1 cellular context compared by ENCODE assay signal in genomic region chr5:139560752-139561654, GRCh38.
TF ChIP-seq lines count a peak whose summit lies in the region.

TSS of gene UBE2D2 (plus strand) at chr5:139561339. CDS start at chr5:139561792, 453 bp downstream.

TF ChIP-seq in K562, 482 proteins besides CTCF, POLR2A, EP300 and RAD21 (continued from another document and continues in another):
- TF ChIP-seq PRDM10 (IDR thresholded peaks at IDR 0.05; ENCODE audit: partially characterized antibody) (no peak), PYGO2 (tag; IDR thresholded peaks at IDR 0.05) (0 out of 2 replicates have a peak, but pooled peaks have one; percentile 5), NBN (IDR thresholded peaks at IDR 0.05; ENCODE audit: low read depth) (peak; percentile 40; the same call in 1 of the 2 replicates), ARHGAP35 (IDR thresholded peaks at IDR 0.05; ENCODE audit: partially characterized antibody) (peak; percentile 85), ATF3 (IDR thresholded peaks at IDR 0.05) (no peak; the same call in 1 of the 2 replicates), ATF3 (CRISPR knock-in tag; conservative IDR thresholded peaks at IDR 0.05) (peak; percentile 78), ZNF239 (CRISPR knock-in tag; IDR thresholded peaks at IDR 0.05) (no peak), ZSCAN32 (CRISPR knock-in tag; IDR thresholded peaks at IDR 0.05) (peak; percentile 58; the same call in 1 of the 2 replicates), NFYB (IDR thresholded peaks at IDR 0.05; ENCODE audit: extremely low read depth, insufficient read length) (no peak), PURB (CRISPR knock-in tag; IDR thresholded peaks at IDR 0.05; ENCODE audit: low read depth) (no peak), THRAP3 (IDR thresholded peaks at IDR 0.05; ENCODE audit: borderline replicate concordance) (no peak), ZNF561 (CRISPR knock-in tag; conservative IDR thresholded peaks at IDR 0.05) (no peak), ZBTB5 (IDR thresholded peaks at IDR 0.05) (no peak), ZNF668 (CRISPR knock-in tag; IDR thresholded peaks at IDR 0.05) (peak; percentile 56; the same call in 1 of the 2 replicates), CGGBP1 (CRISPR knock-in tag; IDR thresholded peaks at IDR 0.05) (peak; percentile 88), JUN (IDR thresholded peaks at IDR 0.05; ENCODE audit: borderline replicate concordance, low read depth, low read length) (peak; percentile 42; the same call in 1 of the 2 replicates), JUN (CRISPR knock-in tag; IDR thresholded peaks at IDR 0.05; ENCODE audit: borderline replicate concordance) (no peak), HBP1 (CRISPR knock-in tag; IDR thresholded peaks at IDR 0.05) (no peak; the same call in 1 of the 2 replicates), MAFK (IDR thresholded peaks at IDR 0.05; ENCODE audit: low read length) (no peak; the same call in 1 of the 2 replicates), TFAP4 (CRISPR knock-in tag; IDR thresholded peaks at IDR 0.05; ENCODE audit: borderline replicate concordance) (peak; percentile 38), SAFB2 (IDR thresholded peaks at IDR 0.05; ENCODE audit: borderline replicate concordance, low read depth, low read length, severe bottlenecking) (no peak), ARID4B (CRISPR knock-in tag; IDR thresholded peaks at IDR 0.05) (0 out of 2 replicates have a peak, but pooled peaks have one; percentile 6), ZNF77 (CRISPR knock-in tag; IDR thresholded peaks at IDR 0.05) (no peak), ZNF639 (CRISPR knock-in tag; conservative IDR thresholded peaks at IDR 0.05 in 1 of 2, IDR thresholded peaks at IDR 0.05 in 1 of 2) (peak in 1 of 2 experiments; percentile 94; a peak in 2 of 4 replicates), DMBX1 (CRISPR knock-in tag; IDR thresholded peaks at IDR 0.05; ENCODE audit: borderline replicate concordance) (peak; percentile 86), KLF10 (CRISPR knock-in tag; IDR thresholded peaks at IDR 0.05) (no peak), EHMT2 (IDR thresholded peaks at IDR 0.05) (no peak), MAX (CRISPR knock-in tag; IDR thresholded peaks at IDR 0.05) (peak; percentile 93), KDM5B (IDR thresholded peaks at IDR 0.05; ENCODE audit: insufficient replicate concordance, low read depth, low read length) (peak; percentile 66), RFX7 (CRISPR knock-in tag; IDR thresholded peaks at IDR 0.05) (no peak), BACH1 (tag; IDR thresholded peaks at IDR 0.05) (peak; percentile 18; the same call in 1 of the 2 replicates), SUPT5H (IDR thresholded peaks at IDR 0.05) (peak; percentile 84), POLR2H (tag; IDR thresholded peaks at IDR 0.05; ENCODE audit: low read depth) (peak; percentile 79), POLR2AphosphoS5 (IDR thresholded peaks at IDR 0.05; ENCODE audit: control insufficient read depth, insufficient read depth, low read depth, low read length) (peak; percentile 26), IRF2 (CRISPR knock-in tag; IDR thresholded peaks at IDR 0.05) (no peak), IRF9 (tag; IDR thresholded peaks at IDR 0.05) (peak; percentile 40; the same call in 1 of the 2 replicates), TCF3 (CRISPR knock-in tag; IDR thresholded peaks at IDR 0.05) (no peak), ZNF354B (CRISPR knock-in tag; IDR thresholded peaks at IDR 0.05) (no peak), POU5F1 (IDR thresholded peaks at IDR 0.05; ENCODE audit: borderline replicate concordance, low read depth, low read length, partially characterized antibody) (no peak), MEF2D (tag; conservative IDR thresholded peaks at IDR 0.05; ENCODE audit: low read depth) (peak; percentile 70), ZSCAN29 (IDR thresholded peaks at IDR 0.05) (no peak), CREB3L1 (IDR thresholded peaks at IDR 0.05; ENCODE audit: borderline replicate concordance, low read depth) (peak; percentile 91; the same call in 1 of the 2 replicates), ZNF282 (CRISPR knock-in tag; IDR thresholded peaks at IDR 0.05) (peak; percentile 65), ELF2 (CRISPR knock-in tag; IDR thresholded peaks at IDR 0.05) (no peak), HNRNPH1 (optimal IDR thresholded peaks at IDR 0.05; ENCODE audit: low read depth, low read length) (no peak), ZNF143 (CRISPR knock-in tag; IDR thresholded peaks at IDR 0.05) (peak; percentile 42; the same call in 1 of the 2 replicates), ZNF764 (CRISPR knock-in tag; IDR thresholded peaks at IDR 0.05; ENCODE audit: low read depth) (peak; percentile 79), BRD9 (IDR thresholded peaks at IDR 0.05; ENCODE audit: low read depth, partially characterized antibody) (peak; percentile 31), FOSL1 (tag; conservative IDR thresholded peaks at IDR 0.05) (peak; percentile 78), KLF13 (tag; IDR thresholded peaks at IDR 0.05; ENCODE audit: borderline replicate concordance, low read depth) (no peak)
